ENCODE assay signal across 23 cellular contexts in genomic region chr2:83969085-83969484, GRCh38.
"Had no signal": no experiment of that assay in that cellular context is flagged by ENCODE, and none has a peak within 500 bp of the region (broad histone marks: within the 10 kb centered on the region; RNA-seq: fewer than 3 reads in every experiment).

No MANE protein-coding gene starts in this region.

- DNase-seq: hypothalamus; immature natural killer cell; left ventricle myocardium inferior; naive B cell; ovary; stimulated activated CD4-positive, alpha-beta T cell treated with anti-CD3 and anti-CD28 coated beads, Interleukin-12 subunit alpha, Interleukin-12 subunit beta, amount 100 ng/mL, for 4 hours; stimulated activated CD4-positive, alpha-beta T cell treated with anti-CD3 and anti-CD28 coated beads, Interleukin-15, amount 100 ng/mL, for 24 hours; stimulated activated CD4-positive, alpha-beta T cell treated with anti-CD3 and anti-CD28 coated beads, Interleukin-2, amount 100 ng/mL, for 24 hours; stimulated activated CD4-positive, alpha-beta T cell treated with anti-CD3 and anti-CD28 coated beads, Interleukin-4, amount 100 ng/mL, for 1 hour; stimulated activated naive B cell treated with anti-CD40 and anti-IgM and Interleukin-4, amounts not matched to agents 10 μg/mL and 1 μg/mL and 100 μg/mL, for 72 hours; stimulated activated naive CD8-positive, alpha-beta T cell treated with anti-CD3 and anti-CD28 coated beads, Interleukin-15, Interleukin-2, amounts not matched to agents 100 U/mL and 50 U/mL, for 24 hours; stomach; testis; thyroid gland; transverse colon; upper lobe of left lung had no signal

- FAIRE-seq: islet of Langerhans had no signal

- H3K4me3 ChIP-seq: left ventricle myocardium inferior, lung, ovary, right atrium auricular region, skin epidermis, stomach, testis, thyroid gland, transverse colon, upper lobe of left lung, vagina had no signal

- H3K27ac ChIP-seq: left ventricle myocardium inferior, ovary, right atrium auricular region, skin epidermis, stomach, testis, thyroid gland, transverse colon, upper lobe of left lung, vagina had no signal

- H3K9me3 ChIP-seq: ovary, right atrium auricular region, testis, thyroid gland, transverse colon, upper lobe of left lung, vagina had no signal

- H3K27me3 ChIP-seq: ovary, right atrium auricular region, stomach, testis, thyroid gland, transverse colon, upper lobe of left lung, vagina had no signal

- H3K4me1 ChIP-seq: left ventricle myocardium inferior, right atrium auricular region, stomach, testis, thyroid gland, transverse colon, upper lobe of left lung, vagina had no signal

- H3K36me3 ChIP-seq: left ventricle myocardium inferior, ovary, right atrium auricular region, stomach, thyroid gland, transverse colon, upper lobe of left lung, vagina had no signal

- ATAC-seq: natural killer cell treated with Interleukin-12 subunit alpha and Interleukin-12 subunit beta and Interleukin-15 and Interleukin-18, amount 100 ng/mL, for 72 hours; sciatic nerve; stimulated activated naive B cell treated with anti-CD40 and anti-IgM and Interleukin-4, amounts not matched to agents 10 μg/mL and 1 μg/mL and 100 μg/mL, for 72 hours; stimulated activated naive CD8-positive, alpha-beta T cell treated with anti-CD3 and anti-CD28 coated beads, Interleukin-15, Interleukin-2, amounts not matched to agents 100 U/mL and 50 U/mL, for 24 hours had no signal
